In the genomic region with DNA sequence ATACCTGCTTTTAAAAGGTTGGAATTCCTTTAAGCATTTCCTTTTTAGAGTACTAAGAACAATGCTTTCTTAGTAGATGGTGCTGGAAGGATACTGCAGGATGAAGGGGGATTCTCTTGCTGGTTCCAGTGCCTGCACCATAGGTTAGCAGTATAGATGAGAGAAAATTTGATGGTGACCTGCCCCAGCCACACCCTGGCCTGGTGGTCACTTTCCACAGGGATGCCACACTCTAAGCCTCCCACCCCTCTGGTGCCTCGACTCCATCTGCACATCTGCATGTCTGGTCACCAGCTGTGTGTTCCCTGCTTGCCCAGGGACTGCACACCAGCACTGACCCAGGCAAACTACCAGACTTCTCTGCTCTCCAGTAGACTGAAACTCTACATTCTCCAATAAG, we compare ENCODE assay signal across 1 cellular context.
TF ChIP-seq lines count a peak whose summit lies in the region.

No MANE protein-coding gene starts in this region.

TF ChIP-seq in IMR-90, 13 proteins besides CTCF, POLR2A, EP300 and RAD21:
- TF ChIP-seq FOS (IDR thresholded peaks at IDR 0.05; ENCODE audit: low read depth, low read length), result no peak
- no peak for TF ChIP-seq CEBPB (IDR thresholded peaks at IDR 0.05; ENCODE audit: low read depth, low read length)
- TF ChIP-seq, protein P1, sequence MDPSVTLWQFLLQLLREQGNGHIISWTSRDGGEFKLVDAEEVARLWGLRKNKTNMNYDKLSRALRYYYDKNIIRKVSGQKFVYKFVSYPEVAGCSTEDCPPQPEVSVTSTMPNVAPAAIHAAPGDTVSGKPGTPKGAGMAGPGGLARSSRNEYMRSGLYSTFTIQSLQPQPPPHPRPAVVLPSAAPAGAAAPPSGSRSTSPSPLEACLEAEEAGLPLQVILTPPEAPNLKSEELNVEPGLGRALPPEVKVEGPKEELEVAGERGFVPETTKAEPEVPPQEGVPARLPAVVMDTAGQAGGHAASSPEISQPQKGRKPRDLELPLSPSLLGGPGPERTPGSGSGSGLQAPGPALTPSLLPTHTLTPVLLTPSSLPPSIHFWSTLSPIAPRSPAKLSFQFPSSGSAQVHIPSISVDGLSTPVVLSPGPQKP (IDR thresholded peaks at IDR 0.05; ENCODE audit: borderline replicate concordance, low read depth, low read length), result no peak
- no peak for TF ChIP-seq RCOR1 (IDR thresholded peaks at IDR 0.05; ENCODE audit: insufficient replicate concordance, low read length)
- no peak for TF ChIP-seq MAFK (IDR thresholded peaks at IDR 0.05; ENCODE audit: low read depth, low read length)
- TF ChIP-seq SMC3 (IDR thresholded peaks at IDR 0.05; ENCODE audit: low read depth, low read length), result no peak
- no peak for TF ChIP-seq CHD1 (IDR thresholded peaks at IDR 0.05; ENCODE audit: low read depth, low read length)
- TF ChIP-seq NFE2L2 (IDR thresholded peaks at IDR 0.05; ENCODE audit: low read depth, low read length), result no peak
